In genomic region chr11:114439229-114440120, GRCh38 we compare ENCODE assay signal across 8 cellular contexts.
DNase-seq lines count a peak whose midpoint lies in the region; ATAC-seq and TF ChIP-seq lines count a peak whose summit lies in the region.

Gene REXO2 (plus strand): TSS chr11:114439467. CDS start chr11:114439529, 62 bp downstream.

- peak; percentile 49 for TF ChIP-seq CTCF in AG10803 (conservative IDR thresholded peaks at IDR 0.05; ENCODE audit: low read length)

- peak within 1 kb of the TSS; percentile 97 for H3K4me3 ChIP-seq in AG10803 (ENCODE audit: low read length)

- peak; percentile 100 for ATAC-seq in GM19023 (IDR thresholded peaks at IDR 0.05; ENCODE audit: unreplicated experiment)
- peak; percentile 100 for ATAC-seq in HG03280 (IDR thresholded peaks at IDR 0.05; ENCODE audit: unreplicated experiment)

- peak; percentile 95 for DNase-seq in AG10803 (ENCODE audit: low read depth)
- DNase-seq in NCI-H345 treated with DMSO at 0.1 percent for 48 hours (lab: John Stamatoyannopoulos, UW; ENCODE audit: unreplicated experiment): peak; percentile 84
- DNase-seq in activated CD4-positive, CD25-positive, alpha-beta regulatory T cell (lab: John Stamatoyannopoulos, UW): peak; percentile 84 to 91 (median 89)
- peak; percentile 93 for DNase-seq in central memory CD4-positive, alpha-beta T cell
- peak; percentile 93 for DNase-seq in inferior parietal cortex (ENCODE audit: extremely low spot score)
- DNase-seq in stimulated activated CD4-positive, alpha-beta T cell treated with anti-CD3 and anti-CD28 coated beads, Interleukin-12 subunit alpha, Interleukin-12 subunit beta, amount 100 ng/mL, for 24 hours (ENCODE audit: low read depth in 2 of 2): peak; percentile 85 to 91

Comparison
In these comparisons a context has a peak if more than half of its experiments do, and no peak if none do; other contexts are left out.
1. Peak in every context shown above with its lines: DNase-seq, ATAC-seq and H3K4me3 ChIP-seq.